43 cellular contexts compared by ENCODE assay signal in genomic region chrX:49748211-49748956, GRCh38. TPM values are rescaled to one million over a fixed set of nuclear protein-coding genes. Genes with fewer than 3 reads are reported as not detected.
"Had no signal": no experiment of that assay in that cellular context is flagged by ENCODE, and none has a peak within 500 bp of the region (broad histone marks: within the 10 kb centered on the region; RNA-seq: fewer than 3 reads in every experiment).

No MANE protein-coding gene starts in this region.

- H3K4me1 Mint-ChIP-seq: activated B cell treated with CpG ODN at 0.5 μM for 24 hours; activated CD8-positive, alpha-beta memory T cell treated with anti-CD3 and anti-CD28 coated beads, Interleukin-2, amount 10 ng/mL, durations not matched to agents 7 days and 5 days; activated naive CD4-positive, alpha-beta T cell treated with anti-CD3 and anti-CD28 coated beads, Interleukin-2, amount 10 ng/mL, durations not matched to agents 7 days and 5 days; activated naive CD8-positive, alpha-beta T cell treated with anti-CD3 and anti-CD28 coated beads, Interleukin-2, amount 10 ng/mL, durations not matched to agents 7 days and 5 days; central memory CD8-positive, alpha-beta T cell had no signal

- H3K4me1 ChIP-seq: ascending aorta, esophagus squamous epithelium, gastrocnemius medialis, heart right ventricle had no signal

- ATAC-seq: activated CD4-positive, CD25-positive, alpha-beta regulatory T cell treated with anti-CD3 and anti-CD28 coated beads, Interleukin-2, amount 50 U/mL, for 24 hours; activated CD8-positive, alpha-beta memory T cell treated with anti-CD3 and anti-CD28 coated beads, Interleukin-2, amount 10 ng/mL, durations not matched to agents 7 days and 5 days; activated CD8-positive, alpha-beta T cell treated with anti-CD3 and anti-CD28 coated beads, Interleukin-2, amount 10 ng/mL, durations not matched to agents 7 days and 5 days; activated naive CD4-positive, alpha-beta T cell treated with anti-CD3 and anti-CD28 coated beads, Interleukin-2, amount 50 U/mL, for 72 hours; effector memory CD8-positive, alpha-beta T cell; gastrocnemius medialis; heart right ventricle; T-helper 17 cell had no signal

- H3K9me3 ChIP-seq: ascending aorta, esophagus squamous epithelium, gastrocnemius medialis, heart right ventricle had no signal

- H3K36me3 ChIP-seq: ascending aorta, brain microvascular endothelial cell, esophagus squamous epithelium, gastrocnemius medialis, heart right ventricle, WERI-Rb-1 had no signal

- H3K9me3 Mint-ChIP-seq: activated B cell treated with CpG ODN at 0.5 μM for 24 hours; activated CD4-positive, alpha-beta memory T cell treated with anti-CD3 and anti-CD28 coated beads for 36 hours; activated naive CD4-positive, alpha-beta T cell treated with anti-CD3 and anti-CD28 coated beads, Interleukin-2, amount 10 ng/mL, durations not matched to agents 7 days and 5 days; activated naive CD4-positive, alpha-beta T cell treated with anti-CD3 and anti-CD28 coated beads, Interleukin-2, amount 50 U/mL, for 72 hours; activated naive CD8-positive, alpha-beta T cell treated with anti-CD3 and anti-CD28 coated beads, Interleukin-2, amount 10 ng/mL, durations not matched to agents 7 days and 5 days; activated T-helper 1 cell treated with anti-CD3 and anti-CD28 coated beads, Interleukin-12 subunit alpha, Interleukin-12 subunit beta, Interleukin-2, Interleukin-4 antibody, amounts not matched to agents 30 ng/mL and 10 ng/mL and 1 ng/mL, durations not matched to agents 14 hours and 24 hours and 36 hours; activated T-helper 2 cell treated with anti-CD3 and anti-CD28 coated beads, Interferon-gamma antibody, Interleukin-2, Interleukin-4, amounts not matched to agents 10 μg/mL and 5 μg/mL and 100 μg/mL, durations not matched to agents 14 hours and 24 hours and 36 hours; central memory CD8-positive, alpha-beta T cell; effector memory CD8-positive, alpha-beta T cell; T-helper 2 cell treated with Interferon-gamma antibody and Interleukin-4, amounts not matched to agents 5 μg/mL and 100 μg/mL, for 36 hours had no signal

- H3K4me3 Mint-ChIP-seq: activated B cell treated with CpG ODN at 0.5 μM for 24 hours; activated CD4-positive, alpha-beta memory T cell treated with anti-CD3 and anti-CD28 coated beads for 36 hours; activated CD8-positive, alpha-beta memory T cell treated with anti-CD3 and anti-CD28 coated beads, Interleukin-2, amount 10 ng/mL, durations not matched to agents 7 days and 5 days; activated CD8-positive, alpha-beta T cell treated with anti-CD3 and anti-CD28 coated beads, Interleukin-2, amount 10 ng/mL, durations not matched to agents 7 days and 5 days; activated naive CD4-positive, alpha-beta T cell treated with anti-CD3 and anti-CD28 coated beads, Interleukin-2, amount 10 ng/mL, durations not matched to agents 7 days and 5 days; activated naive CD8-positive, alpha-beta T cell treated with anti-CD3 and anti-CD28 coated beads, Interleukin-2, amount 10 ng/mL, durations not matched to agents 7 days and 5 days; activated T-helper 1 cell treated with anti-CD3 and anti-CD28 coated beads, Interleukin-12 subunit alpha, Interleukin-12 subunit beta, Interleukin-2, Interleukin-4 antibody, amounts not matched to agents 30 ng/mL and 10 ng/mL and 1 ng/mL, durations not matched to agents 14 hours and 24 hours and 36 hours; central memory CD8-positive, alpha-beta T cell; effector memory CD8-positive, alpha-beta T cell; T-helper 17 cell; T-helper 2 cell treated with Interferon-gamma antibody and Interleukin-4, amounts not matched to agents 5 μg/mL and 100 μg/mL, for 36 hours had no signal

- H3K27ac ChIP-seq: ascending aorta, brain microvascular endothelial cell, epithelial cell of prostate, esophagus squamous epithelium, gastrocnemius medialis, heart right ventricle, WERI-Rb-1 had no signal

- H3K27me3 ChIP-seq: ascending aorta, brain microvascular endothelial cell, esophagus squamous epithelium, gastrocnemius medialis had no signal

- FAIRE-seq: bronchial epithelial cell, colon, endothelial cell of umbilical vein had no signal

- DNase-seq: activated B cell treated with CpG ODN at 0.5 μM for 24 hours; activated CD4-positive, alpha-beta memory T cell treated with anti-CD3 and anti-CD28 coated beads for 36 hours; activated CD4-positive, alpha-beta T cell treated with anti-CD3 and anti-CD28 coated beads for 48 hours; activated CD4-positive, alpha-beta T cell treated with anti-CD3 and anti-CD28 coated beads, Interleukin-2, amount 50 U/mL, for 1 hour; activated CD8-positive, alpha-beta memory T cell treated with anti-CD3 and anti-CD28 coated beads, Interleukin-2, amount 10 ng/mL, durations not matched to agents 7 days and 5 days; activated CD8-positive, alpha-beta memory T cell treated with anti-CD3 and anti-CD28 coated beads, Interleukin-2, amount 50 U/mL, for 4 hours; activated CD8-positive, alpha-beta T cell treated with anti-CD3 and anti-CD28 coated beads, Interleukin-2, amount 10 ng/mL, durations not matched to agents 7 days and 5 days; activated effector memory CD4-positive, alpha-beta T cell treated with anti-CD3 and anti-CD28 coated beads, Interleukin-2, amount 50 U/mL, for 16 hours; activated naive CD4-positive, alpha-beta T cell; activated naive CD4-positive, alpha-beta T cell treated with anti-CD3 and anti-CD28 coated beads, Interleukin-2, amount 10 ng/mL, durations not matched to agents 7 days and 5 days; activated naive CD8-positive, alpha-beta T cell treated with anti-CD3 and anti-CD28 coated beads, Interleukin-2, amount 10 ng/mL, durations not matched to agents 7 days and 5 days; activated T-cell treated with anti-CD3 and anti-CD28 coated beads, Interleukin-2, amount 50 U/mL, for 1 hour; activated T-cell treated with anti-CD3 and anti-CD28 coated beads, Interleukin-2, amount 50 U/mL, for 48 hours; brain microvascular endothelial cell; cortex of kidney; dermis blood vessel endothelial cell; effector CD4-positive, alpha-beta T cell; effector memory CD8-positive, alpha-beta T cell; esophagus squamous epithelium; gastrocnemius medialis; heart right ventricle; T-helper 1 cell; T-helper 17 cell; T1000; WERI-Rb-1 had no signal

- H3K36me3 Mint-ChIP-seq: activated CD4-positive, alpha-beta memory T cell treated with anti-CD3 and anti-CD28 coated beads for 36 hours; activated CD8-positive, alpha-beta memory T cell treated with anti-CD3 and anti-CD28 coated beads, Interleukin-2, amount 10 ng/mL, durations not matched to agents 7 days and 5 days; activated naive CD4-positive, alpha-beta T cell treated with anti-CD3 and anti-CD28 coated beads, Interleukin-2, amount 10 ng/mL, durations not matched to agents 7 days and 5 days; activated naive CD4-positive, alpha-beta T cell treated with anti-CD3 and anti-CD28 coated beads, Interleukin-2, amount 50 U/mL, for 72 hours; activated naive CD8-positive, alpha-beta T cell treated with anti-CD3 and anti-CD28 coated beads, Interleukin-2, amount 10 ng/mL, durations not matched to agents 7 days and 5 days had no signal

- H3K4me3 ChIP-seq: ascending aorta, esophagus squamous epithelium, gastrocnemius medialis, heart right ventricle had no signal

- H3K27ac Mint-ChIP-seq: activated B cell treated with CpG ODN at 0.5 μM for 24 hours; activated CD4-positive, alpha-beta memory T cell treated with anti-CD3 and anti-CD28 coated beads for 36 hours; activated CD8-positive, alpha-beta memory T cell treated with anti-CD3 and anti-CD28 coated beads, Interleukin-2, amount 10 ng/mL, durations not matched to agents 7 days and 5 days; activated CD8-positive, alpha-beta T cell treated with anti-CD3 and anti-CD28 coated beads, Interleukin-2, amount 10 ng/mL, durations not matched to agents 7 days and 5 days; activated naive CD4-positive, alpha-beta T cell treated with anti-CD3 and anti-CD28 coated beads, Interleukin-2, amount 10 ng/mL, durations not matched to agents 7 days and 5 days; activated naive CD4-positive, alpha-beta T cell treated with anti-CD3 and anti-CD28 coated beads, Interleukin-2, amount 50 U/mL, for 72 hours; activated naive CD8-positive, alpha-beta T cell treated with anti-CD3 and anti-CD28 coated beads, Interleukin-2, amount 10 ng/mL, durations not matched to agents 7 days and 5 days; activated T-helper 1 cell treated with anti-CD3 and anti-CD28 coated beads, Interleukin-12 subunit alpha, Interleukin-12 subunit beta, Interleukin-2, Interleukin-4 antibody, amounts not matched to agents 30 ng/mL and 10 ng/mL and 1 ng/mL, durations not matched to agents 14 hours and 24 hours and 36 hours; activated T-helper 2 cell treated with anti-CD3 and anti-CD28 coated beads, Interferon-gamma antibody, Interleukin-2, Interleukin-4, amounts not matched to agents 10 μg/mL and 5 μg/mL and 100 μg/mL, durations not matched to agents 14 hours and 24 hours and 36 hours; effector memory CD8-positive, alpha-beta T cell; T-helper 17 cell; T-helper 2 cell treated with Interferon-gamma antibody and Interleukin-4, amounts not matched to agents 5 μg/mL and 100 μg/mL, for 36 hours had no signal

RNA-seq across cellular contexts. Expression of gene PAGE1, which starts 52.6 kb away (rescaled TPM):
- total RNA-seq: activated B cell treated with CpG ODN at 0.5 μM for 24 hours; activated CD4-positive, alpha-beta memory T cell treated with anti-CD3 and anti-CD28 coated beads for 36 hours; activated CD8-positive, alpha-beta memory T cell treated with anti-CD3 and anti-CD28 coated beads for 36 hours; activated CD8-positive, alpha-beta memory T cell treated with anti-CD3 and anti-CD28 coated beads, Interleukin-2, amount 10 ng/mL, durations not matched to agents 7 days and 5 days; activated CD8-positive, alpha-beta T cell treated with anti-CD3 and anti-CD28 coated beads, Interleukin-2, amount 10 ng/mL, durations not matched to agents 7 days and 5 days; activated naive CD4-positive, alpha-beta T cell treated with anti-CD3 and anti-CD28 coated beads, Interleukin-2, amount 50 U/mL, for 72 hours; activated naive CD8-positive, alpha-beta T cell treated with anti-CD3 and anti-CD28 coated beads, Interleukin-2, amount 10 ng/mL, durations not matched to agents 7 days and 5 days; activated T-helper 1 cell treated with anti-CD3 and anti-CD28 coated beads, Interleukin-12 subunit alpha, Interleukin-12 subunit beta, Interleukin-2, Interleukin-4 antibody, amounts not matched to agents 30 ng/mL and 10 ng/mL and 1 ng/mL, durations not matched to agents 14 hours and 24 hours and 36 hours; activated T-helper 2 cell treated with anti-CD3 and anti-CD28 coated beads, Interferon-gamma antibody, Interleukin-2, Interleukin-4, amounts not matched to agents 10 μg/mL and 5 μg/mL and 100 μg/mL, durations not matched to agents 14 hours and 24 hours and 36 hours; ascending aorta; bronchial epithelial cell; cardiac septum; chondrocyte; dermis blood vessel endothelial cell; endothelial cell of umbilical vein; esophagus squamous epithelium; fibroblast of lung; fibroblast of villous mesenchyme; gastrocnemius medialis; glomerular endothelial cell; heart right ventricle; T-helper 17 cell had no signal
- polyA plus RNA-seq: endothelial cell of umbilical vein, esophagus, fibroblast of lung, heart right ventricle had no signal
